In genomic region chr12:22539055-22539454, GRCh38 we compare ENCODE assay signal across 15 cellular contexts. TPM values are rescaled to one million over a fixed set of nuclear protein-coding genes. Genes with fewer than 3 reads are reported as not detected.
DNase-seq lines count a peak whose midpoint lies in the region; ATAC-seq and TF ChIP-seq lines count a peak whose summit lies in the region.
"Had no signal": no experiment of that assay in that cellular context is flagged by ENCODE, and none has a peak within 500 bp of the region (broad histone marks: within the 10 kb centered on the region; RNA-seq: fewer than 3 reads in every experiment).

No MANE protein-coding gene starts in this region.

- no peaks in the 10 kb centered on the region for H4K20me1 ChIP-seq in neural cell (ENCODE audit: insufficient read depth)

- no peaks in the 10 kb centered on the region for H3K27me3 Mint-ChIP-seq in dendritic cell treated with granulocyte-macrophage colony-stimulating factor and Interleukin-4, amounts not matched to agents 40 ng/mL and 50 ng/mL, for 4 days
- no peaks in the 10 kb centered on the region for H3K27me3 Mint-ChIP-seq in activated T-helper 1 cell treated with anti-CD3 and anti-CD28 coated beads, Interleukin-12 subunit alpha, Interleukin-12 subunit beta, Interleukin-2, Interleukin-4 antibody, amounts not matched to agents 30 ng/mL and 10 ng/mL and 1 ng/mL, durations not matched to agents 14 hours and 24 hours and 36 hours (ENCODE audit: insufficient read depth)
- H3K27me3 Mint-ChIP-seq: CD8-positive, alpha-beta memory T cell had no signal

- TF ChIP-seq EP300 in neural cell (conservative IDR thresholded peaks at IDR 0.05; ENCODE audit: poor library complexity, severe bottlenecking): no peak

- H3K4me3 ChIP-seq in neural cell (ENCODE audit: low read length): peak overlapping the region; percentile 8

- H3K9me2 ChIP-seq in neural cell (ENCODE audit: insufficient read depth, low read length): no peaks in the 10 kb centered on the region

- H3K79me2 ChIP-seq in neural cell (replicated peaks; ENCODE audit: insufficient read depth, low read length): peaks cover 56% of the 10 kb centered on the region

- intact Hi-C loops in dendritic cell treated with granulocyte-macrophage colony-stimulating factor and Interleukin-4, amounts not matched to agents 40 ng/mL and 50 ng/mL, for 4 days (cut with micrococcal nuclease): loop anchor here (2.0 kb wide), 1 partner anchor 88 kb away; no protein-coding TSS in a partner anchor
- intact Hi-C loops in activated T-helper 1 cell treated with anti-CD3 and anti-CD28 coated beads, Interleukin-12 subunit alpha, Interleukin-12 subunit beta, Interleukin-2, Interleukin-4 antibody, amounts not matched to agents 30 ng/mL and 10 ng/mL and 1 ng/mL, durations not matched to agents 14 hours and 24 hours and 36 hours (cut with micrococcal nuclease): no loop called here

- no peak for TF ChIP-seq RAD21 in neural cell (conservative IDR thresholded peaks at IDR 0.05)

- peak overlapping the region; percentile 71 for H3K27ac Mint-ChIP-seq in dendritic cell treated with granulocyte-macrophage colony-stimulating factor and Interleukin-4, amounts not matched to agents 40 ng/mL and 50 ng/mL, for 4 days
- H3K27ac Mint-ChIP-seq in activated T-helper 1 cell treated with anti-CD3 and anti-CD28 coated beads, Interleukin-12 subunit alpha, Interleukin-12 subunit beta, Interleukin-2, Interleukin-4 antibody, amounts not matched to agents 30 ng/mL and 10 ng/mL and 1 ng/mL, durations not matched to agents 14 hours and 24 hours and 36 hours: no peak overlapping the region

- peaks cover 11% of the 10 kb centered on the region for H3K9me3 Mint-ChIP-seq in dendritic cell treated with granulocyte-macrophage colony-stimulating factor and Interleukin-4, amounts not matched to agents 40 ng/mL and 50 ng/mL, for 4 days
- H3K9me3 Mint-ChIP-seq in activated T-helper 1 cell treated with anti-CD3 and anti-CD28 coated beads, Interleukin-12 subunit alpha, Interleukin-12 subunit beta, Interleukin-2, Interleukin-4 antibody, amounts not matched to agents 30 ng/mL and 10 ng/mL and 1 ng/mL, durations not matched to agents 14 hours and 24 hours and 36 hours: no peaks in the 10 kb centered on the region
- H3K9me3 Mint-ChIP-seq: CD8-positive, alpha-beta memory T cell had no signal

- peak; percentile 28 for DNase-seq in COLO829 (ENCODE audit: low spot score)
- peak; percentile 98 for DNase-seq in MV-4-11 (lab: John Stamatoyannopoulos, UW)
- DNase-seq in activated T-helper 1 cell treated with anti-CD3 and anti-CD28 coated beads, Interleukin-12 subunit alpha, Interleukin-12 subunit beta, Interleukin-2, Interleukin-4 antibody, amounts not matched to agents 30 ng/mL and 10 ng/mL and 1 ng/mL, durations not matched to agents 14 hours and 24 hours and 36 hours (ENCODE audit: low spot score): no peak
- no peak for DNase-seq in NCI-H2171 treated with DMSO at 0.1 percent for 48 hours (lab: John Stamatoyannopoulos, UW)
- no peak for DNase-seq in C1 segment of cervical spinal cord (lab: John Stamatoyannopoulos, UW)
- DNase-seq: activated CD4-positive, CD25-positive, alpha-beta regulatory T cell; activated T-cell treated with anti-CD3 and anti-CD28 coated beads for 4 hours; CD8-positive, alpha-beta memory T cell; midbrain; NCI-H187 treated with DMSO at 0.1 percent for 48 hours; NCI-H82 had no signal

- no peak overlapping the region for H3K27ac ChIP-seq in neural cell (ENCODE audit: low read length)

- H3K36me3 Mint-ChIP-seq in dendritic cell treated with granulocyte-macrophage colony-stimulating factor and Interleukin-4, amounts not matched to agents 40 ng/mL and 50 ng/mL, for 4 days (ENCODE audit: low read depth): peaks cover 29% of the 10 kb centered on the region
- H3K36me3 Mint-ChIP-seq in activated T-helper 1 cell treated with anti-CD3 and anti-CD28 coated beads, Interleukin-12 subunit alpha, Interleukin-12 subunit beta, Interleukin-2, Interleukin-4 antibody, amounts not matched to agents 30 ng/mL and 10 ng/mL and 1 ng/mL, durations not matched to agents 14 hours and 24 hours and 36 hours (ENCODE audit: low read depth): peaks cover 38% of the 10 kb centered on the region

- no peaks in the 10 kb centered on the region for H3K27me3 ChIP-seq in neural cell (ENCODE audit: insufficient read depth, low read depth, low read length)

- H3K9ac ChIP-seq in neural cell (ENCODE audit: low read length): no peak overlapping the region

- TF ChIP-seq CTCF in neural cell (IDR thresholded peaks at IDR 0.05; ENCODE audit: poor library complexity, severe bottlenecking): no peak

- H3F3A ChIP-seq in neural cell (ENCODE audit: insufficient read depth, low read length, poor library complexity, severe bottlenecking): no peaks in the 10 kb centered on the region

- ATAC-seq in GM21576 (IDR thresholded peaks at IDR 0.05; ENCODE audit: unreplicated experiment): no peak
- ATAC-seq: esophagus mucosa had no signal

- H3K4me3 Mint-ChIP-seq in dendritic cell treated with granulocyte-macrophage colony-stimulating factor and Interleukin-4, amounts not matched to agents 40 ng/mL and 50 ng/mL, for 4 days: peak overlapping the region; percentile 8
- H3K4me3 Mint-ChIP-seq in activated T-helper 1 cell treated with anti-CD3 and anti-CD28 coated beads, Interleukin-12 subunit alpha, Interleukin-12 subunit beta, Interleukin-2, Interleukin-4 antibody, amounts not matched to agents 30 ng/mL and 10 ng/mL and 1 ng/mL, durations not matched to agents 14 hours and 24 hours and 36 hours: no peak overlapping the region

- H3K36me3 ChIP-seq in neural cell (ENCODE audit: insufficient read depth, low read length): no peaks in the 10 kb centered on the region

- no peak overlapping the region for H3K4me2 ChIP-seq in neural cell (ENCODE audit: low read length)

- H3K9me3 ChIP-seq in neural cell (ENCODE audit: low read length): no peaks in the 10 kb centered on the region

- H3K4me1 Mint-ChIP-seq in dendritic cell treated with granulocyte-macrophage colony-stimulating factor and Interleukin-4, amounts not matched to agents 40 ng/mL and 50 ng/mL, for 4 days (ENCODE audit: low read depth): peaks cover 58% of the 10 kb centered on the region
- peaks cover 66% of the 10 kb centered on the region for H3K4me1 Mint-ChIP-seq in activated T-helper 1 cell treated with anti-CD3 and anti-CD28 coated beads, Interleukin-12 subunit alpha, Interleukin-12 subunit beta, Interleukin-2, Interleukin-4 antibody, amounts not matched to agents 30 ng/mL and 10 ng/mL and 1 ng/mL, durations not matched to agents 14 hours and 24 hours and 36 hours (ENCODE audit: low read depth)

- no peak overlapping the region for H2AFZ ChIP-seq in neural cell (ENCODE audit: low read depth, low read length)

TF ChIP-seq in neural cell, 6 proteins besides CTCF, POLR2A, EP300 and RAD21:
- TF ChIP-seq SMC3 (conservative IDR thresholded peaks at IDR 0.05; ENCODE audit: poor library complexity): no peak
- TF ChIP-seq EZH2 (IDR thresholded peaks at IDR 0.05; ENCODE audit: borderline replicate concordance, insufficient read depth, low read length, poor library complexity, severe bottlenecking): no peak
- TF ChIP-seq, protein P1, sequence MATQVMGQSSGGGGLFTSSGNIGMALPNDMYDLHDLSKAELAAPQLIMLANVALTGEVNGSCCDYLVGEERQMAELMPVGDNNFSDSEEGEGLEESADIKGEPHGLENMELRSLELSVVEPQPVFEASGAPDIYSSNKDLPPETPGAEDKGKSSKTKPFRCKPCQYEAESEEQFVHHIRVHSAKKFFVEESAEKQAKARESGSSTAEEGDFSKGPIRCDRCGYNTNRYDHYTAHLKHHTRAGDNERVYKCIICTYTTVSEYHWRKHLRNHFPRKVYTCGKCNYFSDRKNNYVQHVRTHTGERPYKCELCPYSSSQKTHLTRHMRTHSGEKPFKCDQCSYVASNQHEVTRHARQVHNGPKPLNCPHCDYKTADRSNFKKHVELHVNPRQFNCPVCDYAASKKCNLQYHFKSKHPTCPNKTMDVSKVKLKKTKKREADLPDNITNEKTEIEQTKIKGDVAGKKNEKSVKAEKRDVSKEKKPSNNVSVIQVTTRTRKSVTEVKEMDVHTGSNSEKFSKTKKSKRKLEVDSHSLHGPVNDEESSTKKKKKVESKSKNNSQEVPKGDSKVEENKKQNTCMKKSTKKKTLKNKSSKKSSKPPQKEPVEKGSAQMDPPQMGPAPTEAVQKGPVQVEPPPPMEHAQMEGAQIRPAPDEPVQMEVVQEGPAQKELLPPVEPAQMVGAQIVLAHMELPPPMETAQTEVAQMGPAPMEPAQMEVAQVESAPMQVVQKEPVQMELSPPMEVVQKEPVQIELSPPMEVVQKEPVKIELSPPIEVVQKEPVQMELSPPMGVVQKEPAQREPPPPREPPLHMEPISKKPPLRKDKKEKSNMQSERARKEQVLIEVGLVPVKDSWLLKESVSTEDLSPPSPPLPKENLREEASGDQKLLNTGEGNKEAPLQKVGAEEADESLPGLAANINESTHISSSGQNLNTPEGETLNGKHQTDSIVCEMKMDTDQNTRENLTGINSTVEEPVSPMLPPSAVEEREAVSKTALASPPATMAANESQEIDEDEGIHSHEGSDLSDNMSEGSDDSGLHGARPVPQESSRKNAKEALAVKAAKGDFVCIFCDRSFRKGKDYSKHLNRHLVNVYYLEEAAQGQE (IDR thresholded peaks at IDR 0.05; ENCODE audit: borderline replicate concordance): no peak
- no peak for TF ChIP-seq POLR2AphosphoS5 (IDR thresholded peaks at IDR 0.05)

RNA-seq across cellular contexts. Expression of gene C2CD5, which starts 5.3 kb away (rescaled TPM):
- 171 and 179 TPM in 2 replicates for polyA plus RNA-seq in neural cell
- polyA minus RNA-seq in neural cell: 167 and 172 TPM in 2 replicates
- total RNA-seq in activated T-helper 1 cell treated with anti-CD3 and anti-CD28 coated beads, Interleukin-12 subunit alpha, Interleukin-12 subunit beta, Interleukin-2, Interleukin-4 antibody, amounts not matched to agents 30 ng/mL and 10 ng/mL and 1 ng/mL, durations not matched to agents 14 hours and 24 hours and 36 hours: 30.0 and 35.5 TPM in 2 replicates

Comparison
In these comparisons a context has a peak if more than half of its experiments do, and no peak if none do; other contexts are left out.
1. DNase-seq: peak in COLO829 (single experiment) and MV-4-11 (single experiment); none in activated T-helper 1 cell treated with anti-CD3 and anti-CD28 coated beads, Interleukin-12 subunit alpha, Interleukin-12 subunit beta, Interleukin-2, Interleukin-4 antibody, amounts not matched to agents 30 ng/mL and 10 ng/mL and 1 ng/mL, durations not matched to agents 14 hours and 24 hours and 36 hours (single experiment), NCI-H2171 treated with DMSO at 0.1 percent for 48 hours (single experiment) and C1 segment of cervical spinal cord (0 of 14).